ENCODE assay signal across 9 cellular contexts in the genomic region with DNA sequence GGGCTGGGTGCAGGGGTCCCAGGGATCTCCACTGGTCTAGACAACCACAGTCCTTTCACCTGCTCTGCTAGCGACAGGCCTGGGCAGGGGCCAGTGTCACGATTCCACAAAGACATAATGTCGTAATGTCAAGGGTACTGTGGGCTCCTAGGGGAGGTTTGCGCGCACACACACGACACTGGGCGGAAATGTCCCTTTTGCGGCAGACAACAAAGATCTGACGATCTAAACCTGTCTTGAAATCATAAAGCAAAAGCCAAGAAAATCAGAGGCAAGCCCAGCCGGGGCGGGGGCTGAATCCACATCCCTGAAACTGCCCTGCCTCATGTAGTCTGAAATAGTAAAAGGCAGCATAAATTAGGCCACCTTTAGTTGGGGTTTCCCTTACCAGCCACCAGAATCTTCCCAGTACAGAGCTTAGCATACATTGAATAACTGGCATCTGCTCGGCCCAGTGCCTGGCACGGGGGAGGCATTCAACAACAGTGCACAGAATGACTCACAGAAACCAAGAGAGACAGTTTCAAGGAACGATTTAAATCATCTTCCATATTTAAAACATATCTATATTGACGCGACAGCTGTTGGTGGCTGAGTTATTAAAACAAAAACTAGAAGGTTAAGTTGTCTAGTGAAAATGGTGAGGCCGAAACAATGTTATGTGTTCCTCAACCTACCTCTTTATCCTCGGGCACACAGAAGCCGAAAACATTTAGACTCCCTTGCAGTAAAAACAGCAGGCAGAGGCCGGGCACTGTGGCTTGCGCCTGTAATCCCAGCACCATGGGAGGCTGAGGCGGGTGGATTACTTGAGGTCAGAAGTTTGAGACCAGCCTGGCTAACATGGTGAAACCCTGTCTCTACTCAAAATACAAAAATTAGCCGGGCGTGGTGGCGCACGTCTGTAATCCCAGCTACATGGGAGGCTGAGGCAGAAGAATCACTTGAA.
DNase-seq lines count a peak whose midpoint lies in the region; ATAC-seq and TF ChIP-seq lines count a peak whose summit lies in the region.
"Had no signal": no experiment of that assay in that cellular context is flagged by ENCODE, and none has a peak within 500 bp of the region (broad histone marks: within the 10 kb centered on the region; RNA-seq: fewer than 3 reads in every experiment).

No MANE protein-coding gene starts in this region.

- H3K9me3 Mint-ChIP-seq in stimulated activated naive CD8-positive, alpha-beta T cell treated with anti-CD3 and anti-CD28 coated beads, Interleukin-15, Interleukin-2, amounts not matched to agents 100 ng/mL and 50 ng/mL, for 24 hours, result no peaks in the 10 kb centered on the region

- TF ChIP-seq CTCF in dorsolateral prefrontal cortex (IDR thresholded peaks at IDR 0.05 in 54 of 56, conservative IDR thresholded peaks at IDR 0.05 in 2 of 56; ENCODE audit: low read depth in 1 of 56, partially characterized antibody in 56 of 56), result no peak

- peak overlapping the region; percentile 62 for H3K27ac Mint-ChIP-seq in stimulated activated naive CD8-positive, alpha-beta T cell treated with anti-CD3 and anti-CD28 coated beads, Interleukin-15, Interleukin-2, amounts not matched to agents 100 ng/mL and 50 ng/mL, for 24 hours

- H3K27me3 Mint-ChIP-seq in stimulated activated naive CD8-positive, alpha-beta T cell treated with anti-CD3 and anti-CD28 coated beads, Interleukin-15, Interleukin-2, amounts not matched to agents 100 ng/mL and 50 ng/mL, for 24 hours, result peaks cover 9% of the 10 kb centered on the region

- no peaks in the 10 kb centered on the region for H3K27me3 ChIP-seq in dorsolateral prefrontal cortex

- CTCF ChIA-PET in HEK293T (lab: Yijun Ruan, JAX), result no interaction called here

- no peaks in the 10 kb centered on the region for H3K36me3 Mint-ChIP-seq in stimulated activated naive CD8-positive, alpha-beta T cell treated with anti-CD3 and anti-CD28 coated beads, Interleukin-15, Interleukin-2, amounts not matched to agents 100 ng/mL and 50 ng/mL, for 24 hours (ENCODE audit: low read depth)

- peak; percentile 95 for ATAC-seq in HG03354 (IDR thresholded peaks at IDR 0.05; ENCODE audit: poor library complexity, severe bottlenecking, unreplicated experiment)

- no peak overlapping the region for H3K4me3 Mint-ChIP-seq in stimulated activated naive CD8-positive, alpha-beta T cell treated with anti-CD3 and anti-CD28 coated beads, Interleukin-15, Interleukin-2, amounts not matched to agents 100 ng/mL and 50 ng/mL, for 24 hours

- intact Hi-C loops in dorsolateral prefrontal cortex (cut with DNase I), result loop anchor here in 1 of 2 donors (5.0 kb wide), 2 partner anchors 38 to 298 kb away; no protein-coding TSS in a partner anchor

- peak; percentile 59 for DNase-seq in activated naive CD4-positive, alpha-beta T cell treated with Interleukin-2 at 50 U/mL for 16 hours
- no peak for DNase-seq in activated naive CD4-positive, alpha-beta T cell (lab: John Stamatoyannopoulos, UW)
- DNase-seq in dorsolateral prefrontal cortex (peak in 6 of 10 donors; percentile 42 to 73 (median 62)), activated gamma-delta T cell treated with Interleukin-2 at 50 U/mL for 16 hours (no peak), HEK293T (ENCODE audit: extremely low spot score) (no peak)
- DNase-seq in central memory CD4-positive, alpha-beta T cell, result no peak
- DNase-seq: DND-41 had no signal

- peak overlapping the region in 4 of 59 donors; percentile 7 to 72 (median 47) for H3K27ac ChIP-seq in dorsolateral prefrontal cortex

- peak overlapping the region in 6 of 59 donors; percentile 10 to 33 (median 14) for H3K4me3 ChIP-seq in dorsolateral prefrontal cortex

- POLR2A ChIA-PET in HEK293T (lab: Yijun Ruan, JAX), result no interaction called here

- H3K4me1 Mint-ChIP-seq in stimulated activated naive CD8-positive, alpha-beta T cell treated with anti-CD3 and anti-CD28 coated beads, Interleukin-15, Interleukin-2, amounts not matched to agents 100 ng/mL and 50 ng/mL, for 24 hours (ENCODE audit: low read depth), result peaks cover 22% of the 10 kb centered on the region

TF ChIP-seq in HEK293T, 16 proteins besides CTCF, POLR2A, EP300 and RAD21:
- TF ChIP-seq FOXK2 (IDR thresholded peaks at IDR 0.05) (no peak), FOXA1 (IDR thresholded peaks at IDR 0.05) (no peak)
- TF ChIP-seq, protein P1, sequence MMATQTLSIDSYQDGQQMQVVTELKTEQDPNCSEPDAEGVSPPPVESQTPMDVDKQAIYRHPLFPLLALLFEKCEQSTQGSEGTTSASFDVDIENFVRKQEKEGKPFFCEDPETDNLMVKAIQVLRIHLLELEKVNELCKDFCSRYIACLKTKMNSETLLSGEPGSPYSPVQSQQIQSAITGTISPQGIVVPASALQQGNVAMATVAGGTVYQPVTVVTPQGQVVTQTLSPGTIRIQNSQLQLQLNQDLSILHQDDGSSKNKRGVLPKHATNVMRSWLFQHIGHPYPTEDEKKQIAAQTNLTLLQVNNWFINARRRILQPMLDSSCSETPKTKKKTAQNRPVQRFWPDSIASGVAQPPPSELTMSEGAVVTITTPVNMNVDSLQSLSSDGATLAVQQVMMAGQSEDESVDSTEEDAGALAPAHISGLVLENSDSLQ (IDR thresholded peaks at IDR 0.05), result no peak

Comparison
In these comparisons a context has a peak if more than half of its experiments do, and no peak if none do; other contexts are left out.
1. DNase-seq: peak in activated naive CD4-positive, alpha-beta T cell treated with Interleukin-2 at 50 U/mL for 16 hours (single experiment) and dorsolateral prefrontal cortex (6 of 10); none in activated naive CD4-positive, alpha-beta T cell (0 of 4), activated gamma-delta T cell treated with Interleukin-2 at 50 U/mL for 16 hours (single experiment), HEK293T (single experiment) and central memory CD4-positive, alpha-beta T cell (single experiment).